1 cellular context compared by ENCODE assay signal in the genomic region with DNA sequence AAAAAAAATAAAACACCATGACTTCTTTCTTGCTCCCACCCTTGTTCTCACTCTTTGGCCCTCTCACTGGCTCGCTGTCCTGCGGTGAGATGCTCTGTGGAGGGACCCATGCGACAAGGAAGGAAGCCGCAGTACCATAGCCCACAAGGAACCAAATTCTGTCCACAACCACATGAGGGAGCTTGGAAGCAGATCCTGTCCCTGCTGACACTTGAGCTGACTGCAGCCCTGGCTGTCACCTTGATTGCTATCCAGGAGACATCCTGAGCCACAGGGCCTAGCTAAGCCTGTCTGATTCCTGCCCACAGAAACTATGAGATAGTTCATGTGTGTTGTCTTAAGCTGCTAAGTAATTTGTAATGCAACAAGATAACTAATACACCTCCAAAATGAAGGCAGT.
TF ChIP-seq lines count a peak whose summit lies in the region.

No MANE protein-coding gene starts in this region.

TF ChIP-seq in HCT116, 20 proteins besides CTCF, POLR2A, EP300 and RAD21 (continued from another document):
- TF ChIP-seq, protein P1, sequence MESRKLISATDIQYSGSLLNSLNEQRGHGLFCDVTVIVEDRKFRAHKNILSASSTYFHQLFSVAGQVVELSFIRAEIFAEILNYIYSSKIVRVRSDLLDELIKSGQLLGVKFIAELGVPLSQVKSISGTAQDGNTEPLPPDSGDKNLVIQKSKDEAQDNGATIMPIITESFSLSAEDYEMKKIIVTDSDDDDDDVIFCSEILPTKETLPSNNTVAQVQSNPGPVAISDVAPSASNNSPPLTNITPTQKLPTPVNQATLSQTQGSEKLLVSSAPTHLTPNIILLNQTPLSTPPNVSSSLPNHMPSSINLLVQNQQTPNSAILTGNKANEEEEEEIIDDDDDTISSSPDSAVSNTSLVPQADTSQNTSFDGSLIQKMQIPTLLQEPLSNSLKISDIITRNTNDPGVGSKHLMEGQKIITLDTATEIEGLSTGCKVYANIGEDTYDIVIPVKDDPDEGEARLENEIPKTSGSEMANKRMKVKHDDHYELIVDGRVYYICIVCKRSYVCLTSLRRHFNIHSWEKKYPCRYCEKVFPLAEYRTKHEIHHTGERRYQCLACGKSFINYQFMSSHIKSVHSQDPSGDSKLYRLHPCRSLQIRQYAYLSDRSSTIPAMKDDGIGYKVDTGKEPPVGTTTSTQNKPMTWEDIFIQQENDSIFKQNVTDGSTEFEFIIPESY (IDR thresholded peaks at IDR 0.05; ENCODE audit: extremely low read depth, insufficient replicate concordance, low read length), result no peak
- TF ChIP-seq POLR2AphosphoS5 (IDR thresholded peaks at IDR 0.05; ENCODE audit: low read depth, low read length) (no peak), ZNF274 (IDR thresholded peaks at IDR 0.05; ENCODE audit: low read depth, low read length) (no peak), EZH2 (IDR thresholded peaks at IDR 0.05) (no peak), ZFX (IDR thresholded peaks at IDR 0.05) (no peak), SIN3A (IDR thresholded peaks at IDR 0.05; ENCODE audit: low read depth) (no peak)
- TF ChIP-seq, protein P2, sequence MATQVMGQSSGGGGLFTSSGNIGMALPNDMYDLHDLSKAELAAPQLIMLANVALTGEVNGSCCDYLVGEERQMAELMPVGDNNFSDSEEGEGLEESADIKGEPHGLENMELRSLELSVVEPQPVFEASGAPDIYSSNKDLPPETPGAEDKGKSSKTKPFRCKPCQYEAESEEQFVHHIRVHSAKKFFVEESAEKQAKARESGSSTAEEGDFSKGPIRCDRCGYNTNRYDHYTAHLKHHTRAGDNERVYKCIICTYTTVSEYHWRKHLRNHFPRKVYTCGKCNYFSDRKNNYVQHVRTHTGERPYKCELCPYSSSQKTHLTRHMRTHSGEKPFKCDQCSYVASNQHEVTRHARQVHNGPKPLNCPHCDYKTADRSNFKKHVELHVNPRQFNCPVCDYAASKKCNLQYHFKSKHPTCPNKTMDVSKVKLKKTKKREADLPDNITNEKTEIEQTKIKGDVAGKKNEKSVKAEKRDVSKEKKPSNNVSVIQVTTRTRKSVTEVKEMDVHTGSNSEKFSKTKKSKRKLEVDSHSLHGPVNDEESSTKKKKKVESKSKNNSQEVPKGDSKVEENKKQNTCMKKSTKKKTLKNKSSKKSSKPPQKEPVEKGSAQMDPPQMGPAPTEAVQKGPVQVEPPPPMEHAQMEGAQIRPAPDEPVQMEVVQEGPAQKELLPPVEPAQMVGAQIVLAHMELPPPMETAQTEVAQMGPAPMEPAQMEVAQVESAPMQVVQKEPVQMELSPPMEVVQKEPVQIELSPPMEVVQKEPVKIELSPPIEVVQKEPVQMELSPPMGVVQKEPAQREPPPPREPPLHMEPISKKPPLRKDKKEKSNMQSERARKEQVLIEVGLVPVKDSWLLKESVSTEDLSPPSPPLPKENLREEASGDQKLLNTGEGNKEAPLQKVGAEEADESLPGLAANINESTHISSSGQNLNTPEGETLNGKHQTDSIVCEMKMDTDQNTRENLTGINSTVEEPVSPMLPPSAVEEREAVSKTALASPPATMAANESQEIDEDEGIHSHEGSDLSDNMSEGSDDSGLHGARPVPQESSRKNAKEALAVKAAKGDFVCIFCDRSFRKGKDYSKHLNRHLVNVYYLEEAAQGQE (IDR thresholded peaks at IDR 0.05; ENCODE audit: low read depth), result no peak
- TF ChIP-seq, protein P3, sequence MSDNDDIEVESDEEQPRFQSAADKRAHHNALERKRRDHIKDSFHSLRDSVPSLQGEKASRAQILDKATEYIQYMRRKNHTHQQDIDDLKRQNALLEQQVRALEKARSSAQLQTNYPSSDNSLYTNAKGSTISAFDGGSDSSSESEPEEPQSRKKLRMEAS (IDR thresholded peaks at IDR 0.05), result no peak
- TF ChIP-seq, protein P4, sequence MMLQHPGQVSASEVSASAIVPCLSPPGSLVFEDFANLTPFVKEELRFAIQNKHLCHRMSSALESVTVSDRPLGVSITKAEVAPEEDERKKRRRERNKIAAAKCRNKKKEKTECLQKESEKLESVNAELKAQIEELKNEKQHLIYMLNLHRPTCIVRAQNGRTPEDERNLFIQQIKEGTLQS (IDR thresholded peaks at IDR 0.05), result no peak
